Comparison of ENCODE assay signal across 4 cellular contexts in genomic region chr4:165244587-165245186, GRCh38. TPM values are rescaled to one million over a fixed set of nuclear protein-coding genes. Genes with fewer than 3 reads are reported as not detected.
DNase-seq lines count a peak whose midpoint lies in the region; ATAC-seq and TF ChIP-seq lines count a peak whose summit lies in the region.
"Not testable (repeated sequence)": the region's sequence is repeated elsewhere in the genome, so short reads cannot be mapped to it uniquely, and the experiment has no call there.

No MANE protein-coding gene starts in this region.

- not testable (repeated sequence) for H3K4me3 ChIP-seq in liver (ENCODE audit: low read depth in 1 of 3, low read length in 3 of 3)

- not testable (repeated sequence) for H3K36me3 ChIP-seq in liver (ENCODE audit: control insufficient read depth in 4 of 4, insufficient read depth in 3 of 4, low read depth in 1 of 4, low read length in 3 of 4)

- intact Hi-C loops in Right ventricle myocardium inferior (cut with DNase I); left ventricle myocardium superior (cut with micrococcal nuclease): not testable (repeated sequence)

- peak; percentile 56 for DNase-seq in Right ventricle myocardium inferior (ENCODE audit: missing footprints)
- not testable (repeated sequence) for DNase-seq in left ventricle myocardium superior
- DNase-seq in left lobe of liver (ENCODE audit: low spot score) = peak; percentile 60

- not testable (repeated sequence) for ATAC-seq in Right ventricle myocardium inferior
- ATAC-seq in left ventricle myocardium superior (peak; percentile 58), left lobe of liver (peak; percentile 98)

- H3K9me3 ChIP-seq in liver (ENCODE audit: control insufficient read depth in 4 of 4, low read length in 3 of 4) = not testable (repeated sequence)

- not testable (repeated sequence) for TF ChIP-seq CTCF in liver (IDR thresholded peaks at IDR 0.05; ENCODE audit: low read depth, low read length, missing input control)

- H3K27ac ChIP-seq in liver (ENCODE audit: low read depth in 1 of 2, low read length in 2 of 2) = not testable (repeated sequence)

- H3K9ac ChIP-seq in liver (ENCODE audit: low read depth in 1 of 2, low read length in 2 of 2) = not testable (repeated sequence)

- not testable (repeated sequence) for H3K27me3 ChIP-seq in liver (ENCODE audit: control insufficient read depth in 4 of 4, insufficient read depth in 4 of 4, low read length in 3 of 4)

- peak; percentile 7 to 33 for TF ChIP-seq RAD21 in liver (IDR thresholded peaks at IDR 0.05)

- 62% methylated on average over 10 of the region's 10 CpGs for WGBS in liver

- H3K4me1 ChIP-seq in liver (ENCODE audit: control insufficient read depth in 4 of 4, insufficient read depth in 4 of 4, low read length in 3 of 4) = not testable (repeated sequence)

TF ChIP-seq in liver, 16 proteins besides CTCF, POLR2A, EP300 and RAD21:
- TF ChIP-seq HNF4G (IDR thresholded peaks at IDR 0.05) = peak; percentile 32
- TF ChIP-seq HNF4A (conservative IDR thresholded peaks at IDR 0.05) = peak; percentile 66 to 86
- TF ChIP-seq MAX (IDR thresholded peaks at IDR 0.05) = peak; percentile 33
- peak; percentile 6 for TF ChIP-seq SP1 (IDR thresholded peaks at IDR 0.05)
- TF ChIP-seq RXRA (IDR thresholded peaks at IDR 0.05) = peak; percentile 78 to 84
- TF ChIP-seq ZBTB33 (IDR thresholded peaks at IDR 0.05) = peak; percentile 14
- peak; percentile 18 for TF ChIP-seq YY1 (IDR thresholded peaks at IDR 0.05)
TF ChIP-seq in liver: peak in this region for 7; not testable (repeated sequence) for 9.

RNA-seq across cellular contexts. Expression of gene KLHL2, which starts 37.3 kb away (rescaled TPM):
- total RNA-seq in Right ventricle myocardium inferior (10.6 TPM), left ventricle myocardium superior (7.4 TPM), left lobe of liver (23.0 TPM), liver (10 to 100 TPM in 1 of 2 donors, 1 to 10 TPM in 1; 10.0 to 37.9 TPM)
- polyA plus RNA-seq in liver = 10 to 100 TPM; 11.4 to 15.8 TPM
